14 cellular contexts compared by ENCODE assay signal in genomic region chr10:118166951-118167350, GRCh38.
DNase-seq lines count a peak whose midpoint lies in the region; TF ChIP-seq lines count a peak whose summit lies in the region.
"Had no signal": no experiment of that assay in that cellular context is flagged by ENCODE, and none has a peak within 500 bp of the region (broad histone marks: within the 10 kb centered on the region; RNA-seq: fewer than 3 reads in every experiment).

No MANE protein-coding gene starts in this region.

- TF ChIP-seq CTCF in hepatocyte (IDR thresholded peaks at IDR 0.05; ENCODE audit: poor library complexity) (no peak), tibial artery (IDR thresholded peaks at IDR 0.05) (no peak)

- peak; percentile 1 for DNase-seq in ELR (ENCODE audit: low read depth)
- DNase-seq in SJCRH30 = peak in 1 of 2 experiments; percentile 13
- DNase-seq in hepatocyte (ENCODE audit: low spot score) = no peak
- DNase-seq in tibial artery = no peak
- no peak for DNase-seq in NCI-H1417 treated with DMSO at 0.1 percent for 48 hours (lab: John Stamatoyannopoulos, UW)
- no peak for DNase-seq in H4 (ENCODE audit: low spot score)
- DNase-seq in NCI-H226 = no peak
- no peak for DNase-seq in activated gamma-delta T cell treated with Interleukin-2 at 50 U/mL for 16 hours
- DNase-seq: NCI-H146, NCI-H345, NCI-H526 treated with DMSO at 0.1 percent for 48 hours, PC-3 had no signal

- H3K4me2 ChIP-seq in hepatocyte = no peak overlapping the region
- H3K4me2 ChIP-seq: BLaER1 treated with 17β-estradiol and CSF1 and Interleukin-3, amounts not matched to agents 10 nM and 100 nM had no signal

- H3K9me2 ChIP-seq in hepatocyte (replicated peaks; ENCODE audit: insufficient read depth) = no peaks in the 10 kb centered on the region

- H3K36me3 ChIP-seq in SJCRH30 (no peaks in the 10 kb centered on the region), hepatocyte (replicated peaks; ENCODE audit: insufficient read depth, low read depth) (no peaks in the 10 kb centered on the region), tibial artery (no peaks in the 10 kb centered on the region)
- H3K36me3 ChIP-seq: BLaER1 treated with 17β-estradiol and CSF1 and Interleukin-3, amounts not matched to agents 10 nM and 100 nM had no signal

- intact Hi-C loops in tibial artery (cut with DNase I; ENCODE audit: low total_unique reads) = no loop called here

- no peaks in the 10 kb centered on the region for H3K9me3 ChIP-seq in SJCRH30 (replicated peaks)
- H3K9me3 ChIP-seq in hepatocyte (ENCODE audit: low read depth) = no peaks in the 10 kb centered on the region
- no peaks in the 10 kb centered on the region for H3K9me3 ChIP-seq in tibial artery
- H3K9me3 ChIP-seq: BLaER1 treated with 17β-estradiol and CSF1 and Interleukin-3, amounts not matched to agents 10 nM and 100 nM had no signal

- H3K27me3 ChIP-seq in SJCRH30 (no peaks in the 10 kb centered on the region), hepatocyte (no peaks in the 10 kb centered on the region), tibial artery (no peaks in the 10 kb centered on the region)
- H3K27me3 ChIP-seq: BLaER1 treated with 17β-estradiol and CSF1 and Interleukin-3, amounts not matched to agents 10 nM and 100 nM had no signal

- H3K79me2 ChIP-seq in hepatocyte = no peaks in the 10 kb centered on the region

- no peaks in the 10 kb centered on the region for H4K20me1 ChIP-seq in hepatocyte (ENCODE audit: insufficient read depth, poor library complexity, severe bottlenecking)
- H4K20me1 ChIP-seq: BLaER1 treated with 17β-estradiol and CSF1 and Interleukin-3, amounts not matched to agents 10 nM and 100 nM had no signal

- H3K4me1 ChIP-seq in SJCRH30 (peaks cover 5% of the 10 kb centered on the region; the same call in 1 of the 2 replicates), hepatocyte (ENCODE audit: insufficient read depth) (no peaks in the 10 kb centered on the region), tibial artery (peaks cover 0 to 24% (median 11%) of the 10 kb centered on the region in 4 donors)

- H3K27ac ChIP-seq in SJCRH30 = peak overlapping the region; percentile 7; the same call in 1 of the 2 replicates
- peak overlapping the region; percentile 29 for H3K27ac ChIP-seq in hepatocyte
- peak overlapping the region; percentile 34 to 38 for H3K27ac ChIP-seq in tibial artery
- H3K27ac ChIP-seq: BLaER1 treated with 17β-estradiol and CSF1 and Interleukin-3, amounts not matched to agents 10 nM and 100 nM; SK-N-MC had no signal

- no peak overlapping the region for H2AFZ ChIP-seq in hepatocyte

- 83% methylated on average over 4 of the region's 4 CpGs for WGBS in hepatocyte (ENCODE audit: low lambda C conversion rate, missing lambda C conversion rate)

- no peak overlapping the region for H3K4me3 ChIP-seq in SJCRH30
- H3K4me3 ChIP-seq in hepatocyte = no peak overlapping the region
- no peak overlapping the region for H3K4me3 ChIP-seq in tibial artery
- H3K4me3 ChIP-seq: BLaER1 treated with 17β-estradiol and CSF1 and Interleukin-3, amounts not matched to agents 10 nM and 100 nM; SK-N-MC had no signal
